Comparison of ENCODE assay signal across 7 cellular contexts in the genomic region with DNA sequence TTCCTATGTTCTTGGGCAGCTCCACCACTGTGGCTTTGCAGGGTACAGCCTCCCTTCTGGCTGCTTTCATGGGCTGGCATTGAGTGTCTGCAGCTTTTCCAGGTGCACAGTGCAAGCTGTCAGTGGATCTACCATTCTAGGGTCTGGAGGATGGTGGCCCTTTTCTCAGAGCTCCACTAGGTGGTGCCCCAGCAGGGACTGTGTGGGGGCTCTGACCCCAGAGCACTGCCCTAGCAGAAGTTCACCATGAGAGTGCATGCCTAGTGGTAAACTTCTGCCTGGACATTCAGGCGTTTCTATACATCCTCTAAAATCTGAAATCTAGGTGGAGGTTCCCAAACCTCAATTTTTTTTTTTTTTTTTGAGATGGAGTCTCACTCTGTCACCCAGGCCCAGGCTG. TPM values are rescaled to one million over a fixed set of nuclear protein-coding genes. Genes with fewer than 3 reads are reported as not detected.
"Had no signal": no experiment of that assay in that cellular context is flagged by ENCODE, and none has a peak within 500 bp of the region (broad histone marks: within the 10 kb centered on the region; RNA-seq: fewer than 3 reads in every experiment).

No MANE protein-coding gene starts in this region.

RNA-seq across cellular contexts. Expression of a gene that starts 13.6 kb away (rescaled TPM):
- total RNA-seq: activated T-helper 2 cell treated with anti-CD3 and anti-CD28 coated beads, Interferon-gamma antibody, Interleukin-2, Interleukin-4, amounts not matched to agents 10 μg/mL and 5 μg/mL and 100 μg/mL, durations not matched to agents 14 hours and 24 hours and 36 hours; lung microvascular endothelial cell; naive thymus-derived CD4-positive, alpha-beta T cell; skeletal muscle tissue; thyroid gland; uterus had no signal
- polyA plus RNA-seq: immature natural killer cell; naive thymus-derived CD4-positive, alpha-beta T cell had no signal

RNA-seq across cellular contexts. Expression of a gene that starts 25.3 kb away (rescaled TPM):
- total RNA-seq: activated T-helper 2 cell treated with anti-CD3 and anti-CD28 coated beads, Interferon-gamma antibody, Interleukin-2, Interleukin-4, amounts not matched to agents 10 μg/mL and 5 μg/mL and 100 μg/mL, durations not matched to agents 14 hours and 24 hours and 36 hours; lung microvascular endothelial cell; skeletal muscle tissue; thyroid gland; uterus had no signal
- polyA plus RNA-seq: immature natural killer cell; naive thymus-derived CD4-positive, alpha-beta T cell had no signal
